In genomic region chr4:169617306-169617705, GRCh38 we compare ENCODE assay signal across 12 cellular contexts. TPM values are rescaled to one million over a fixed set of nuclear protein-coding genes. Genes with fewer than 3 reads are reported as not detected.
A peak's percentile ranks its signal among the peaks of the same experiment; 100 is the strongest.
DNase-seq lines count a peak whose midpoint lies in the region; ATAC-seq and TF ChIP-seq lines count a peak whose summit lies in the region.
"Had no signal": no experiment of that assay in that cellular context is flagged by ENCODE, and none has a peak within 500 bp of the region (broad histone marks: within the 10 kb centered on the region; RNA-seq: fewer than 3 reads in every experiment).

No MANE protein-coding gene starts in this region.

- CTCF ChIA-PET in activated CD8-positive, alpha-beta memory T cell treated with anti-CD3 and anti-CD28 coated beads, Interleukin-2, amount 10 ng/mL, durations not matched to agents 7 days and 5 days (lab: Charles Lee) = interaction anchor here (1.3 kb wide), 1 partner anchor 1137 kb away, joined by 3 read pairs; the partner anchor contains the start of gene DDX60L

- no peaks in the 10 kb centered on the region for H3K27me3 Mint-ChIP-seq in activated CD8-positive, alpha-beta memory T cell treated with anti-CD3 and anti-CD28 coated beads, Interleukin-2, amount 10 ng/mL, durations not matched to agents 7 days and 5 days
- H3K27me3 Mint-ChIP-seq in activated T-helper 17 cell treated with anti-CD3 and anti-CD28 coated beads, Interleukin-2, amount 50 U/mL, for 72 hours = no peaks in the 10 kb centered on the region
- no peaks in the 10 kb centered on the region for H3K27me3 Mint-ChIP-seq in nephron (ENCODE audit: low read depth)

- H3K4me1 Mint-ChIP-seq in activated CD8-positive, alpha-beta memory T cell treated with anti-CD3 and anti-CD28 coated beads, Interleukin-2, amount 10 ng/mL, durations not matched to agents 7 days and 5 days = peaks cover 55% of the 10 kb centered on the region
- H3K4me1 Mint-ChIP-seq in activated T-helper 17 cell treated with anti-CD3 and anti-CD28 coated beads, Interleukin-2, amount 50 U/mL, for 72 hours = peaks cover 28% of the 10 kb centered on the region
- H3K4me1 Mint-ChIP-seq in nephron = peaks cover 9% of the 10 kb centered on the region

- H3K27ac Mint-ChIP-seq in activated CD8-positive, alpha-beta memory T cell treated with anti-CD3 and anti-CD28 coated beads, Interleukin-2, amount 10 ng/mL, durations not matched to agents 7 days and 5 days = peak overlapping the region; percentile 0
- peak overlapping the region; percentile 90 for H3K27ac Mint-ChIP-seq in activated T-helper 17 cell treated with anti-CD3 and anti-CD28 coated beads, Interleukin-2, amount 50 U/mL, for 72 hours
- H3K27ac Mint-ChIP-seq in nephron = no peak overlapping the region

- H3K4me3 Mint-ChIP-seq in activated CD8-positive, alpha-beta memory T cell treated with anti-CD3 and anti-CD28 coated beads, Interleukin-2, amount 10 ng/mL, durations not matched to agents 7 days and 5 days = no peak overlapping the region
- peak overlapping the region; percentile 31 for H3K4me3 Mint-ChIP-seq in activated T-helper 17 cell treated with anti-CD3 and anti-CD28 coated beads, Interleukin-2, amount 50 U/mL, for 72 hours
- peak overlapping the region; percentile 6 to 20 (median 7) for H3K4me3 Mint-ChIP-seq in nephron

- no peaks in the 10 kb centered on the region for H3K9me3 Mint-ChIP-seq in activated CD8-positive, alpha-beta memory T cell treated with anti-CD3 and anti-CD28 coated beads, Interleukin-2, amount 10 ng/mL, durations not matched to agents 7 days and 5 days (ENCODE audit: low read depth)
- H3K9me3 Mint-ChIP-seq in activated T-helper 17 cell treated with anti-CD3 and anti-CD28 coated beads, Interleukin-2, amount 50 U/mL, for 72 hours = no peaks in the 10 kb centered on the region
- H3K9me3 Mint-ChIP-seq in nephron = no peaks in the 10 kb centered on the region

- H3K36me3 Mint-ChIP-seq in activated CD8-positive, alpha-beta memory T cell treated with anti-CD3 and anti-CD28 coated beads, Interleukin-2, amount 10 ng/mL, durations not matched to agents 7 days and 5 days = peaks cover 3% of the 10 kb centered on the region
- H3K36me3 Mint-ChIP-seq in activated T-helper 17 cell treated with anti-CD3 and anti-CD28 coated beads, Interleukin-2, amount 50 U/mL, for 72 hours (ENCODE audit: low read depth) = peaks cover 7% of the 10 kb centered on the region
- H3K36me3 Mint-ChIP-seq in nephron (ENCODE audit: low read depth) = no peaks in the 10 kb centered on the region

- ATAC-seq in activated CD8-positive, alpha-beta memory T cell treated with anti-CD3 and anti-CD28 coated beads, Interleukin-2, amount 10 ng/mL, durations not matched to agents 7 days and 5 days = no peak
- no peak for ATAC-seq in activated T-helper 17 cell treated with anti-CD3 and anti-CD28 coated beads, Interleukin-2, amount 50 U/mL, for 72 hours (replicated peaks)

- DNase-seq in activated CD8-positive, alpha-beta memory T cell treated with anti-CD3 and anti-CD28 coated beads, Interleukin-2, amount 10 ng/mL, durations not matched to agents 7 days and 5 days = no peak
- no peak for DNase-seq in activated CD8-positive, alpha-beta memory T cell treated with anti-CD3 and anti-CD28 coated beads for 24 hours
- DNase-seq in OCI-M2 (lab: John Stamatoyannopoulos, UW; ENCODE audit: unreplicated experiment) (peak; percentile 26), AG08395 (ENCODE audit: low spot score) (no peak), NCI-H2196 (lab: John Stamatoyannopoulos, UW; ENCODE audit: unreplicated experiment) (no peak)
- no peak for DNase-seq in stimulated activated naive CD4-positive, alpha-beta T cell (lab: John Stamatoyannopoulos, UW)
- DNase-seq: NCI-H1436, NCI-H2029 treated with DMSO at 0.1 percent for 48 hours, NCI-H524, Right ventricle myocardium superior had no signal

- TF ChIP-seq CTCF in nephron (IDR thresholded peaks at IDR 0.05; ENCODE audit: unreplicated experiment in 3 of 3) = no peak

RNA-seq across cellular contexts. Expression of gene CLCN3, which starts 3.1 kb away (rescaled TPM):
- 10 to 100 TPM; 21.5 to 22.8 TPM for total RNA-seq in activated CD8-positive, alpha-beta memory T cell treated with anti-CD3 and anti-CD28 coated beads, Interleukin-2, amount 10 ng/mL, durations not matched to agents 7 days and 5 days
- total RNA-seq in activated T-helper 17 cell treated with anti-CD3 and anti-CD28 coated beads, Interleukin-2, amount 50 U/mL, for 72 hours = 10 to 100 TPM; 22.2 to 25.2 TPM

RNA-seq across cellular contexts. Expression of gene NEK1, which starts 4.9 kb away (rescaled TPM):
- 10 to 100 TPM; 12.9 to 21.6 TPM for total RNA-seq in activated CD8-positive, alpha-beta memory T cell treated with anti-CD3 and anti-CD28 coated beads, Interleukin-2, amount 10 ng/mL, durations not matched to agents 7 days and 5 days
- total RNA-seq in activated T-helper 17 cell treated with anti-CD3 and anti-CD28 coated beads, Interleukin-2, amount 50 U/mL, for 72 hours = 10 to 100 TPM; 10.4 to 13.8 TPM

Comparison
In these comparisons a context has a peak if more than half of its experiments do, and no peak if none do; other contexts are left out.
1. H3K27ac Mint-ChIP-seq: peak in activated CD8-positive, alpha-beta memory T cell treated with anti-CD3 and anti-CD28 coated beads, Interleukin-2, amount 10 ng/mL, durations not matched to agents 7 days and 5 days (single experiment) and activated T-helper 17 cell treated with anti-CD3 and anti-CD28 coated beads, Interleukin-2, amount 50 U/mL, for 72 hours (single experiment); none in nephron (0 of 3).